Comparison of ENCODE assay signal across 2 cellular contexts in the genomic region with DNA sequence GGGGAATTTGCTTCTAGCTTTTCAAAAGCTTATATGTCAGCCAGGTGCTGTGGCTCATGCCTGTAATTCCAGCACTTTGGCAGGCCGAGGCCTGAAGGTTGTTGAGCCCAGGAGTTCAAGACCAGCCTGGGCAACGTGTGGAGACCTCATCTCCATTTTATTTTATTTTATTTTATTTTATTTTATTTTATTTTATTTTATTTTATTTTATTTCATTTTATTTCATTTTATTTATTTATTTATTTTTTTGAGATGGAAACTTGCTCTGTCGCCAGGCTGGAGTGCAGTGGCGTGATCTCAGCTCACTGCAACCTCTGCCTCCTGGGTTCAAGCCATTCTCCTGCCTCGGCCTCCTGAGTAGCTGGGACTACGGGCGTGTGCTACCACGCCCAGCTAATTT. TPM values are rescaled to one million over a fixed set of nuclear protein-coding genes. Genes with fewer than 3 reads are reported as not detected.
"Had no signal": no experiment of that assay in that cellular context is flagged by ENCODE, and none has a peak within 500 bp of the region (broad histone marks: within the 10 kb centered on the region; RNA-seq: fewer than 3 reads in every experiment).

No MANE protein-coding gene starts in this region.

RNA-seq across cellular contexts. Expression of a gene that starts 20.9 kb away (rescaled TPM):
- total RNA-seq: progenitor cell of endocrine pancreas, pulmonary artery endothelial cell had no signal
